15 cellular contexts compared by ENCODE assay signal in the genomic region with DNA sequence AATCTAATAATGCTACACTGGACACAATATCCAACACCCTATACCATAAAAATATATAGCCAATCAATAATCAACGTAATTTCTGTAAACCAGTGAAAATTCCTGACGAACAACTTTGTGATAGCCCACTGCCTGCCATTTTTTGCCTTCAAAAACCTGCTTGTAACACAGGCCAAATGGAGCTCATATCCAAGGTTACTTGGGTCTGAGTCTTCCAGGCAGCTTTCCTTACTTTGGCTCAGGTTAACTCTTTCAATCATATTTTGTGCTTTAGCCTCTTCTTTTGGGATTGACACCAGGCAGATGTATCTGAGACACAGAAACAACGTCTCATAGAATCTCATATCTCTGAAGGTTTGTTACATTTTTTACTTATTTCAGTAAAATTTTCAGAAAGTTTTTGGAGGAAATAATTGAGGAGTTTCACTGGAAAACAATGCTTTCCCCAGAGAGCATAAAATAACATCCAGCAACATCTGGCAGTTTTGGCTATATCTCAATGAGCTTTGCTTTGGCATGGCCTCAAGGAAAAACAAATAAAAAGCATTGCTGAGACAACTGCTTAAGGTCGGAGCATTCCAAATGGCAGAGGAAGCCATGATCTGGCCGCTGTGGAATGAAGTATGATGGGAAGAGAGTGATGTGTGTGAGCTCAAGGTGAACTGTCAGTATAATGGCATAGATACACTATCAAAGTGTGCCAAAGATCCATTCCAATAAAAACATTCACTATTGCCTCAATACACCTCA.
A peak's percentile ranks its signal among the peaks of the same experiment; 100 is the strongest.
DNase-seq lines count a peak whose midpoint lies in the region; ATAC-seq and TF ChIP-seq lines count a peak whose summit lies in the region.
"Had no signal": no experiment of that assay in that cellular context is flagged by ENCODE, and none has a peak within 500 bp of the region (broad histone marks: within the 10 kb centered on the region; RNA-seq: fewer than 3 reads in every experiment).

No MANE protein-coding gene starts in this region.

- no peak overlapping the region for H3K4me3 ChIP-seq in SJSA1
- H3K4me3 ChIP-seq in fibroblast of mammary gland (ENCODE audit: control insufficient read depth, low read depth, low read length): no peak overlapping the region
- no peak overlapping the region for H3K4me3 ChIP-seq in osteoblast (ENCODE audit: insufficient read depth, low read length)
- no peak overlapping the region for H3K4me3 ChIP-seq in naive thymus-derived CD4-positive, alpha-beta T cell (ENCODE audit: low read length)

- no peak overlapping the region for H3K27ac Mint-ChIP-seq in naive thymus-derived CD4-positive, alpha-beta T cell
- H3K27ac Mint-ChIP-seq: activated naive CD4-positive, alpha-beta T cell treated with anti-CD3 and anti-CD28 coated beads, Interleukin-2, amount 50 U/mL, for 72 hours had no signal

- H3K9me3 Mint-ChIP-seq in naive thymus-derived CD4-positive, alpha-beta T cell: peaks cover 0 to 3% (median 0%) of the 10 kb centered on the region in 11 donors
- H3K9me3 Mint-ChIP-seq: activated naive CD4-positive, alpha-beta T cell treated with anti-CD3 and anti-CD28 coated beads, Interleukin-2, amount 50 U/mL, for 72 hours; CD8-positive, alpha-beta memory T cell; neural crest cell had no signal

- intact Hi-C loops in naive thymus-derived CD4-positive, alpha-beta T cell (cut with micrococcal nuclease): no loop called here

- H3K4me1 Mint-ChIP-seq in naive thymus-derived CD4-positive, alpha-beta T cell: peaks cover 0 to 32% (median 8%) of the 10 kb centered on the region in 7 donors
- H3K4me1 Mint-ChIP-seq: neural crest cell had no signal

- H3K4me2 ChIP-seq in osteoblast (ENCODE audit: insufficient read depth, low read length): peak overlapping the region; percentile 12

- no peaks in the 10 kb centered on the region for H4K20me1 ChIP-seq in osteoblast (ENCODE audit: insufficient read depth, low read length)

- no peaks in the 10 kb centered on the region for H3K79me2 ChIP-seq in osteoblast (ENCODE audit: insufficient read depth, low read length)

- H3K27ac ChIP-seq in SJSA1: peak overlapping the region; percentile 37
- peak overlapping the region; percentile 65 for H3K27ac ChIP-seq in osteoblast (ENCODE audit: low read depth, low read length)
- no peak overlapping the region for H3K27ac ChIP-seq in naive thymus-derived CD4-positive, alpha-beta T cell (ENCODE audit: low read depth, low read length)

- CTCF ChIA-PET in naive thymus-derived CD4-positive, alpha-beta T cell (lab: Charles Lee): no interaction called here

- DNase-seq in EH (ENCODE audit: low read depth) (peak; percentile 83), SJSA1 (ENCODE audit: low read depth in 1 of 2, low spot score in 2 of 2) (peak in 1 of 2 experiments; percentile 32), fibroblast of mammary gland (ENCODE audit: low read depth) (peak; percentile 85), osteoblast (ENCODE audit: insufficient read length, low spot score, missing footprints) (peak; percentile 37), NCI-H2171 treated with DMSO at 0.1 percent for 48 hours (lab: John Stamatoyannopoulos, UW) (no peak)
- no peak for DNase-seq in naive thymus-derived CD4-positive, alpha-beta T cell
- DNase-seq in activated CD8-positive, alpha-beta memory T cell treated with anti-CD3 and anti-CD28 coated beads for 24 hours: no peak
- DNase-seq: CD8-positive, alpha-beta memory T cell; H7; OCI-M1; stimulated activated CD4-positive, alpha-beta T cell treated with anti-CD3 and anti-CD28 coated beads, Interleukin-1b, Interleukin-23, amount 100 ng/mL, for 48 hours; stimulated activated naive CD4-positive, alpha-beta T cell had no signal

- no peak for ATAC-seq in GM19023 (IDR thresholded peaks at IDR 0.05; ENCODE audit: unreplicated experiment)
- ATAC-seq in naive thymus-derived CD4-positive, alpha-beta T cell: no peak
- ATAC-seq: activated naive CD4-positive, alpha-beta T cell treated with anti-CD3 and anti-CD28 coated beads, Interleukin-2, amount 50 U/mL, for 72 hours had no signal

- peaks cover 12% of the 10 kb centered on the region for H3K4me1 ChIP-seq in SJSA1 (replicated peaks)
- peaks cover 20% of the 10 kb centered on the region for H3K4me1 ChIP-seq in osteoblast (ENCODE audit: insufficient read depth, low read length)
- no peaks in the 10 kb centered on the region for H3K4me1 ChIP-seq in naive thymus-derived CD4-positive, alpha-beta T cell (ENCODE audit: control insufficient read depth in 2 of 2, insufficient read depth in 2 of 2, low read length in 2 of 2)

- no peaks in the 10 kb centered on the region for H3K9me3 ChIP-seq in SJSA1 (replicated peaks)
- H3K9me3 ChIP-seq in osteoblast (ENCODE audit: low read depth, low read length): no peaks in the 10 kb centered on the region
- no peaks in the 10 kb centered on the region for H3K9me3 ChIP-seq in naive thymus-derived CD4-positive, alpha-beta T cell (ENCODE audit: control insufficient read depth in 2 of 3, low read length in 3 of 3)

- H3K27me3 ChIP-seq in SJSA1 (replicated peaks) (no peaks in the 10 kb centered on the region), osteoblast (ENCODE audit: insufficient read depth, low read length) (no peaks in the 10 kb centered on the region)
- no peaks in the 10 kb centered on the region for H3K27me3 ChIP-seq in naive thymus-derived CD4-positive, alpha-beta T cell (ENCODE audit: control insufficient read depth in 2 of 2, insufficient read depth in 2 of 2, low read length in 2 of 2)

- peaks cover 0 to 5% (median 0%) of the 10 kb centered on the region in 5 donors for H3K36me3 Mint-ChIP-seq in naive thymus-derived CD4-positive, alpha-beta T cell
- H3K36me3 Mint-ChIP-seq: activated naive CD4-positive, alpha-beta T cell treated with anti-CD3 and anti-CD28 coated beads, Interleukin-2, amount 50 U/mL, for 72 hours had no signal

- H3K36me3 ChIP-seq in SJSA1: no peaks in the 10 kb centered on the region
- no peaks in the 10 kb centered on the region for H3K36me3 ChIP-seq in osteoblast (ENCODE audit: insufficient read depth, low read length)
- no peaks in the 10 kb centered on the region for H3K36me3 ChIP-seq in naive thymus-derived CD4-positive, alpha-beta T cell (ENCODE audit: control insufficient read depth in 2 of 3, insufficient read depth in 3 of 3, low read length in 3 of 3)

- H3K27me3 Mint-ChIP-seq in naive thymus-derived CD4-positive, alpha-beta T cell: no peaks in the 10 kb centered on the region

- no peak overlapping the region for H2AFZ ChIP-seq in osteoblast (ENCODE audit: low read length)

- TF ChIP-seq CTCF in fibroblast of mammary gland (conservative IDR thresholded peaks at IDR 0.05; ENCODE audit: control insufficient read depth, insufficient read depth, low read depth, low read length) (no peak), osteoblast (IDR thresholded peaks at IDR 0.05; ENCODE audit: extremely low read depth, low read depth, low read length) (no peak)

- POLR2A ChIA-PET in naive thymus-derived CD4-positive, alpha-beta T cell (lab: Charles Lee): no interaction called here

- H3K4me3 Mint-ChIP-seq in naive thymus-derived CD4-positive, alpha-beta T cell: no peak overlapping the region
- H3K4me3 Mint-ChIP-seq: CD8-positive, alpha-beta memory T cell; neural crest cell had no signal

Comparison
In these comparisons a context has a peak if more than half of its experiments do, and no peak if none do; other contexts are left out.
1. DNase-seq: peak in EH (single experiment), fibroblast of mammary gland (single experiment) and osteoblast (single experiment); none in NCI-H2171 treated with DMSO at 0.1 percent for 48 hours (single experiment), naive thymus-derived CD4-positive, alpha-beta T cell (0 of 9) and activated CD8-positive, alpha-beta memory T cell treated with anti-CD3 and anti-CD28 coated beads for 24 hours (single experiment).